In the genomic region with DNA sequence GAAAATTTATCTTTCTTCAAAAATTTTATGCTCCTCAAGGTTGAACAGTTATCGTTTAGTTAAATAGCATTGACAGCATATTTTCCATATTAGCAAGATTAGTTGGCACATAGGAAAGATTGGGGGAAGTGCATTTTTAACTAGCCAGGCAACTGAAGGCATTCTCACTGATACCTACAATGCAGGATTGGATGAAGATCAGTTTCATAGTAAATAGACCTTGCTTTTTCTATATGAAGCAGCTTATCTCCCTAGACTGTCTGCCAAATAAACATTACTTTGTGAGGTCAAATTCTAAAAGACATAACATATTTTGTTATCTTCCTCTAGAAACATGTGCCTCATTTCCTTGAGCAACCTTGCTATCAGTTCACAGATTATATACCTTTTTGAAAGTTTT, we compare ENCODE assay signal across 2 cellular contexts.
TF ChIP-seq lines count a peak whose summit lies in the region.

No MANE protein-coding gene starts in this region.

TF ChIP-seq in SK-N-SH, 30 proteins besides CTCF, POLR2A, EP300 and RAD21:
- 0 out of 2 replicates have a peak, but pooled peaks have one; percentile 11 for TF ChIP-seq TCF12 (IDR thresholded peaks at IDR 0.05)
- TF ChIP-seq, protein P1, sequence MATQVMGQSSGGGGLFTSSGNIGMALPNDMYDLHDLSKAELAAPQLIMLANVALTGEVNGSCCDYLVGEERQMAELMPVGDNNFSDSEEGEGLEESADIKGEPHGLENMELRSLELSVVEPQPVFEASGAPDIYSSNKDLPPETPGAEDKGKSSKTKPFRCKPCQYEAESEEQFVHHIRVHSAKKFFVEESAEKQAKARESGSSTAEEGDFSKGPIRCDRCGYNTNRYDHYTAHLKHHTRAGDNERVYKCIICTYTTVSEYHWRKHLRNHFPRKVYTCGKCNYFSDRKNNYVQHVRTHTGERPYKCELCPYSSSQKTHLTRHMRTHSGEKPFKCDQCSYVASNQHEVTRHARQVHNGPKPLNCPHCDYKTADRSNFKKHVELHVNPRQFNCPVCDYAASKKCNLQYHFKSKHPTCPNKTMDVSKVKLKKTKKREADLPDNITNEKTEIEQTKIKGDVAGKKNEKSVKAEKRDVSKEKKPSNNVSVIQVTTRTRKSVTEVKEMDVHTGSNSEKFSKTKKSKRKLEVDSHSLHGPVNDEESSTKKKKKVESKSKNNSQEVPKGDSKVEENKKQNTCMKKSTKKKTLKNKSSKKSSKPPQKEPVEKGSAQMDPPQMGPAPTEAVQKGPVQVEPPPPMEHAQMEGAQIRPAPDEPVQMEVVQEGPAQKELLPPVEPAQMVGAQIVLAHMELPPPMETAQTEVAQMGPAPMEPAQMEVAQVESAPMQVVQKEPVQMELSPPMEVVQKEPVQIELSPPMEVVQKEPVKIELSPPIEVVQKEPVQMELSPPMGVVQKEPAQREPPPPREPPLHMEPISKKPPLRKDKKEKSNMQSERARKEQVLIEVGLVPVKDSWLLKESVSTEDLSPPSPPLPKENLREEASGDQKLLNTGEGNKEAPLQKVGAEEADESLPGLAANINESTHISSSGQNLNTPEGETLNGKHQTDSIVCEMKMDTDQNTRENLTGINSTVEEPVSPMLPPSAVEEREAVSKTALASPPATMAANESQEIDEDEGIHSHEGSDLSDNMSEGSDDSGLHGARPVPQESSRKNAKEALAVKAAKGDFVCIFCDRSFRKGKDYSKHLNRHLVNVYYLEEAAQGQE (IDR thresholded peaks at IDR 0.05; ENCODE audit: low read depth, low read length), result no peak

TF ChIP-seq in SK-N-SH treated with all-trans-retinoic acid at 6 μM for 48 hours, 23 proteins besides CTCF, POLR2A, EP300 and RAD21:
- TF ChIP-seq, protein P2, sequence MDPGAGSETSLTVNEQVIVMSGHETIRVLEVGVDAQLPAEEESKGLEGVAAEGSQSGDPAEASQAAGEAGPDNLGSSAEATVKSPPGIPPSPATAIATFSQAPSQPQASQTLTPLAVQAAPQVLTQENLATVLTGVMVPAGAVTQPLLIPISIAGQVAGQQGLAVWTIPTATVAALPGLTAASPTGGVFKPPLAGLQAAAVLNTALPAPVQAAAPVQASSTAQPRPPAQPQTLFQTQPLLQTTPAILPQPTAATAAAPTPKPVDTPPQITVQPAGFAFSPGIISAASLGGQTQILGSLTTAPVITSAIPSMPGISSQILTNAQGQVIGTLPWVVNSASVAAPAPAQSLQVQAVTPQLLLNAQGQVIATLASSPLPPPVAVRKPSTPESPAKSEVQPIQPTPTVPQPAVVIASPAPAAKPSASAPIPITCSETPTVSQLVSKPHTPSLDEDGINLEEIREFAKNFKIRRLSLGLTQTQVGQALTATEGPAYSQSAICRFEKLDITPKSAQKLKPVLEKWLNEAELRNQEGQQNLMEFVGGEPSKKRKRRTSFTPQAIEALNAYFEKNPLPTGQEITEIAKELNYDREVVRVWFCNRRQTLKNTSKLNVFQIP (CRISPR knock-in tag; IDR thresholded peaks at IDR 0.05; ENCODE audit: borderline replicate concordance, low read depth), result no peak
- TF ChIP-seq GLIS3 (CRISPR knock-in tag; IDR thresholded peaks at IDR 0.05) (no peak), ZC3H10 (CRISPR knock-in tag; IDR thresholded peaks at IDR 0.05) (no peak), ISL1 (CRISPR knock-in tag; IDR thresholded peaks at IDR 0.05) (no peak), ZFP30 (CRISPR knock-in tag; IDR thresholded peaks at IDR 0.05) (no peak)
